In genomic region chr12:77640356-77640755, GRCh38 we compare ENCODE assay signal across 17 cellular contexts.
DNase-seq lines count a peak whose midpoint lies in the region; ATAC-seq, FAIRE-seq and TF ChIP-seq lines count a peak whose summit lies in the region.
"Had no signal": no experiment of that assay in that cellular context is flagged by ENCODE, and none has a peak within 500 bp of the region (broad histone marks: within the 10 kb centered on the region; RNA-seq: fewer than 3 reads in every experiment).

No MANE protein-coding gene starts in this region.

- CTCF ChIA-PET in HepG2 (lab: Yijun Ruan, JAX; ENCODE audit: low intra/inter-chr PET ratio, low total read pairs) = no interaction called here

- in situ Hi-C loops in HepG2 (cut with HindIII; ENCODE audit: extremely low pct_ligation_motif_present, low pct_unique_long_range_greater_than_20kb) = no loop called here

- POLR2A ChIA-PET in HepG2 (lab: Yijun Ruan, JAX) = no interaction called here

- H4K20me1 ChIP-seq in HepG2 (ENCODE audit: insufficient read depth, low read length) = no peaks in the 10 kb centered on the region
- no peaks in the 10 kb centered on the region for H4K20me1 ChIP-seq in neural progenitor cell (ENCODE audit: low read depth)

- TF ChIP-seq EP300 in HepG2 (IDR thresholded peaks at IDR 0.05; ENCODE audit: low read depth in 2 of 2, low read length in 2 of 2) (no peak), HepG2 (CRISPR knock-in tag; IDR thresholded peaks at IDR 0.05; ENCODE audit: borderline replicate concordance) (no peak)

- H3F3A ChIP-seq in neural progenitor cell (ENCODE audit: low read depth) = peaks cover 17% of the 10 kb centered on the region

- DNase-seq in HepG2 (ENCODE audit: low spot score) (no peak), right lobe of liver (no peak), SK-N-MC (ENCODE audit: low read depth, low spot score) (no peak), neural progenitor cell (ENCODE audit: low spot score) (no peak), ureter (ENCODE audit: low spot score) (no peak)
- DNase-seq: 8988T; C1 segment of cervical spinal cord; Calu3; CD4-positive, alpha-beta memory T cell; COR-L47; DMS53; DMS79 treated with DMSO at 0.1 percent for 48 hours; GF-D8; H9 had no signal

- H3K27ac ChIP-seq in HepG2 (ENCODE audit: extremely low read length, insufficient read depth, low read length) = no peak overlapping the region
- H3K27ac ChIP-seq in right lobe of liver = no peak overlapping the region
- peak overlapping the region; percentile 85 for H3K27ac ChIP-seq in SK-N-MC
- no peak overlapping the region for H3K27ac ChIP-seq in neural progenitor cell

- H3K9ac ChIP-seq in HepG2 (ENCODE audit: insufficient read depth, low read depth, low read length) = no peak overlapping the region
- no peak overlapping the region for H3K9ac ChIP-seq in SK-N-MC (ENCODE audit: insufficient read length)
- H3K9ac ChIP-seq in neural progenitor cell = no peak overlapping the region

- H3K4me3 ChIP-seq in HepG2 (replicated peaks in 1 of 3; ENCODE audit: insufficient read depth in 1 of 3, low read depth in 2 of 3, low read length in 3 of 3) (no peak overlapping the region), right lobe of liver (no peak overlapping the region), SK-N-MC (peak overlapping the region; percentile 33; the same call in 1 of the 2 replicates), neural progenitor cell (no peak overlapping the region)

- ATAC-seq in HepG2 = no peak
- no peak for ATAC-seq in right lobe of liver
- ATAC-seq in GM21825 (IDR thresholded peaks at IDR 0.05; ENCODE audit: unreplicated experiment) = no peak
- ATAC-seq: HCT116 had no signal

- TF ChIP-seq CTCF in HepG2 (CRISPR knock-in tag; IDR thresholded peaks at IDR 0.05) (no peak), right lobe of liver (IDR thresholded peaks at IDR 0.05) (no peak), neural progenitor cell (IDR thresholded peaks at IDR 0.05) (no peak)

- H3K27ac Mint-ChIP-seq in neural progenitor cell = no peak overlapping the region
- H3K27ac Mint-ChIP-seq: CD4-positive, alpha-beta memory T cell had no signal

- intact Hi-C loops in HepG2 (cut with micrococcal nuclease; ENCODE audit: unreplicated experiment) = no loop called here
- intact Hi-C loops in right lobe of liver (cut with DNase I) = no loop called here

- H3K27me3 ChIP-seq in HepG2 (ENCODE audit: control insufficient read depth in 1 of 2, insufficient read depth in 2 of 2, low read length in 2 of 2) (no peaks in the 10 kb centered on the region), right lobe of liver (no peaks in the 10 kb centered on the region), neural progenitor cell (no peaks in the 10 kb centered on the region)

- BruUV-seq in HepG2 (replicated peaks; lab: Mats Ljungman, UMichigan) = no TSS peak

- no peak for TF ChIP-seq RAD21 in HepG2 (CRISPR knock-in tag; IDR thresholded peaks at IDR 0.05)

- H3K36me3 ChIP-seq in HepG2 (replicated peaks in 1 of 2; ENCODE audit: control insufficient read depth in 1 of 2, insufficient read depth in 2 of 2, low read length in 2 of 2) (no peaks in the 10 kb centered on the region), right lobe of liver (no peaks in the 10 kb centered on the region), SK-N-MC (ENCODE audit: insufficient read depth, low read length) (no peaks in the 10 kb centered on the region), neural progenitor cell (no peaks in the 10 kb centered on the region)

- no peak overlapping the region for H3K4me3 Mint-ChIP-seq in neural progenitor cell
- H3K4me3 Mint-ChIP-seq: CD4-positive, alpha-beta memory T cell; H9 had no signal

- no peaks in the 10 kb centered on the region for H3K27me3 Mint-ChIP-seq in neural progenitor cell (ENCODE audit: insufficient read depth, low read depth)
- H3K27me3 Mint-ChIP-seq: CD4-positive, alpha-beta memory T cell had no signal

- H3K9me3 Mint-ChIP-seq in neural progenitor cell = no peaks in the 10 kb centered on the region

- TF ChIP-seq POLR2A in HepG2 (IDR thresholded peaks at IDR 0.05; ENCODE audit: insufficient read depth in 1 of 2, low read depth in 2 of 2, low read length in 2 of 2) (no peak), right lobe of liver (IDR thresholded peaks at IDR 0.05) (no peak)

- H3K4me1 ChIP-seq in HepG2 (ENCODE audit: insufficient read depth, low read length) (no peaks in the 10 kb centered on the region), right lobe of liver (no peaks in the 10 kb centered on the region), neural progenitor cell (peaks cover 24% of the 10 kb centered on the region)

- no peak overlapping the region for H2AFZ ChIP-seq in HepG2 (ENCODE audit: low read length)
- H2AFZ ChIP-seq in neural progenitor cell (replicated peaks) = peak overlapping the region; percentile 40

- H3K79me2 ChIP-seq in HepG2 (ENCODE audit: insufficient read depth, low read length) (no peaks in the 10 kb centered on the region), neural progenitor cell (ENCODE audit: low read depth) (no peaks in the 10 kb centered on the region)

- H3K36me3 Mint-ChIP-seq in neural progenitor cell = no peaks in the 10 kb centered on the region
- H3K36me3 Mint-ChIP-seq: CD4-positive, alpha-beta memory T cell had no signal

- FAIRE-seq in HepG2 (lab: Jason Lieb, UNC) = no peak
- FAIRE-seq: GM12891 had no signal

- H3K9me3 ChIP-seq in HepG2 (ENCODE audit: low read length) (no peaks in the 10 kb centered on the region), right lobe of liver (no peaks in the 10 kb centered on the region), SK-N-MC (ENCODE audit: low read depth, low read length) (no peaks in the 10 kb centered on the region), neural progenitor cell (ENCODE audit: low read depth) (no peaks in the 10 kb centered on the region)

- H3K4me2 ChIP-seq in HepG2 (ENCODE audit: low read depth, low read length) (no peak overlapping the region), neural progenitor cell (no peak overlapping the region)

- H3K4me1 Mint-ChIP-seq in neural progenitor cell = peaks cover 18% of the 10 kb centered on the region
- H3K4me1 Mint-ChIP-seq: CD4-positive, alpha-beta memory T cell had no signal

TF ChIP-seq in HepG2, 621 proteins besides CTCF, POLR2A, EP300 and RAD21:
- TF ChIP-seq HIC2 (CRISPR knock-in tag; IDR thresholded peaks at IDR 0.05; ENCODE audit: low read depth) = no peak
- TF ChIP-seq ZBTB14 (CRISPR knock-in tag; IDR thresholded peaks at IDR 0.05) = no peak
- peak; percentile 86 to 93 for TF ChIP-seq MAFK (conservative IDR thresholded peaks at IDR 0.05 in 1 of 2, IDR thresholded peaks at IDR 0.05 in 1 of 2; ENCODE audit: low read length in 2 of 2)
- peak; percentile 90 for TF ChIP-seq MAFF (IDR thresholded peaks at IDR 0.05; ENCODE audit: low read depth, low read length)
